In the genomic region with DNA sequence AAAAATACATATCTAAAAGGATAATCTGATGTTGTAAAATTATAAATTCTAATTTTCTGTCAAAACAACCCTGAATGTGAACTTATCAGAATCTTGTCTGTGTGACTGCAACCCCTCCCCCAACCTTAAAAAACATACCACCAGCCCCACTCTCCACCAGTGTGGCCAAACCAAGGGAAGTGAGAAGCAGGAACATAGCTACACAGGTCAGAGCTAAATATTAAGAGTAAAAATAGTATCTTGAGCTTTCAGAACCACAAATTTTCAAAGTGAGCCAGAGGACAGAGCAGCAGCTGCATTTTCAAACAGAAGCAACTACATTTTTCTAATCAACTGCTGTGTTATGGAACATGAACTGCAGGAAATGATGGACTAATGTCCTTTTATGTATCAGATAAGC, we compare ENCODE assay signal across 24 cellular contexts.
"Had no signal": no experiment of that assay in that cellular context is flagged by ENCODE, and none has a peak within 500 bp of the region (broad histone marks: within the 10 kb centered on the region; RNA-seq: fewer than 3 reads in every experiment).

No MANE protein-coding gene starts in this region.

- H3K27me3 ChIP-seq: esophagus squamous epithelium, gastrocnemius medialis, ovary, vagina had no signal

- H3K4me3 ChIP-seq: coronary artery, esophagus squamous epithelium, gastrocnemius medialis, ovary, psoas muscle, thoracic aorta, vagina had no signal

- DNase-seq: activated B cell treated with CpG ODN at 0.5 μM for 24 hours; activated CD4-positive, alpha-beta T cell treated with anti-CD3 and anti-CD28 coated beads for 36 hours; activated CD4-positive, alpha-beta T cell treated with anti-CD3 and anti-CD28 coated beads, Interleukin-2, amount 50 U/mL, for 48 hours; activated effector memory CD4-positive, alpha-beta T cell treated with anti-CD3 and anti-CD28 coated beads, Interleukin-2, amount 50 U/mL, for 16 hours; activated naive CD4-positive, alpha-beta T cell treated with anti-CD3 and anti-CD28 coated beads, Interleukin-2, amount 50 U/mL, for 16 hours; activated naive CD8-positive, alpha-beta T cell treated with anti-CD3 and anti-CD28 coated beads, Interleukin-2, amount 50 U/mL, for 24 hours; cerebellar nuclear complex; endodermal cell; esophagus squamous epithelium; gastrocnemius medialis; hypothalamus; left ventricle myocardium superior; mammary epithelial cell; natural killer cell; ovary; psoas muscle; right cardiac atrium; stimulated activated CD4-positive, alpha-beta T cell treated with anti-CD3 and anti-CD28 coated beads, Interleukin-4, amount 100 ng/mL, for 24 hours; stimulated activated naive CD4-positive, alpha-beta T cell treated with Interleukin-2 at 50 U/mL for 16 hours had no signal

- H3K4me3 Mint-ChIP-seq: activated B cell treated with CpG ODN at 0.5 μM for 24 hours; activated CD4-positive, alpha-beta T cell treated with anti-CD3 and anti-CD28 coated beads for 36 hours; activated naive CD8-positive, alpha-beta T cell treated with anti-CD3 and anti-CD28 coated beads, Interleukin-2, amount 50 U/mL, for 24 hours; endodermal cell; mesothelial cell of epicardium; natural killer cell; type B pancreatic cell had no signal

- H3K9me3 ChIP-seq: gastrocnemius medialis, ovary, vagina had no signal

- ATAC-seq: activated CD4-positive, alpha-beta T cell treated with anti-CD3 and anti-CD28 coated beads for 36 hours; activated naive CD8-positive, alpha-beta T cell treated with anti-CD3 and anti-CD28 coated beads, Interleukin-2, amount 50 U/mL, for 24 hours; gastrocnemius medialis; left ventricle myocardium superior; natural killer cell; psoas muscle; right cardiac atrium had no signal

- H3K27ac ChIP-seq: coronary artery, esophagus squamous epithelium, gastrocnemius medialis, ovary, psoas muscle, thoracic aorta, vagina had no signal

- H3K27ac Mint-ChIP-seq: activated B cell treated with CpG ODN at 0.5 μM for 24 hours; activated CD4-positive, alpha-beta T cell treated with anti-CD3 and anti-CD28 coated beads for 36 hours; activated naive CD8-positive, alpha-beta T cell treated with anti-CD3 and anti-CD28 coated beads, Interleukin-2, amount 50 U/mL, for 24 hours; endodermal cell; mesothelial cell of epicardium; natural killer cell; type B pancreatic cell had no signal

- H3K36me3 ChIP-seq: esophagus squamous epithelium, gastrocnemius medialis, ovary, thoracic aorta, vagina had no signal

- H3K27me3 Mint-ChIP-seq: activated B cell treated with CpG ODN at 0.5 μM for 24 hours, type B pancreatic cell had no signal

- H3K4me1 Mint-ChIP-seq: activated B cell treated with CpG ODN at 0.5 μM for 24 hours; activated CD4-positive, alpha-beta T cell treated with anti-CD3 and anti-CD28 coated beads for 36 hours; activated naive CD8-positive, alpha-beta T cell treated with anti-CD3 and anti-CD28 coated beads, Interleukin-2, amount 50 U/mL, for 24 hours; endodermal cell; mesothelial cell of epicardium; natural killer cell had no signal

- H3K36me3 Mint-ChIP-seq: mesothelial cell of epicardium, type B pancreatic cell had no signal
